In the genomic region with DNA sequence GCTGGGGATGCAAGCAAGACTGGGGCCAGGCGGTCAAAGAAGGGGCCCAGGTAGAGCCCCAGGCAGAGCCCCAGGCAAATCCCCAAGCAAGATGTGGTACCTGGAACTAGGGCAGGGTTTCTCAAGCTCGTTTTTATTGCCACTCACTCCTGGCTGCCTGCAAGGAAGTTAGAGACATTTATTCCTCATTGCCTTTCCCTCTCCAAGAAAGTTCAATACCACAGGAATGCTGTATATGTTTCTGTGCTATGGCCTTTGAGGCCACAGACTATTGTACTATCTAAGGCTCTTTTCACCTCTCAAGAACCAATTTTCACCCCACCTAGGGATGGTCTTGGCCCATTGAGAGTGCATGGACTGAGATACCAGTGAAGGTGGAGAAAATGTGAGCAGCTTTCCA, we compare ENCODE assay signal across 23 cellular contexts.
DNase-seq lines count a peak whose midpoint lies in the region; ATAC-seq and TF ChIP-seq lines count a peak whose summit lies in the region.
"Had no signal": no experiment of that assay in that cellular context is flagged by ENCODE, and none has a peak within 500 bp of the region (broad histone marks: within the 10 kb centered on the region; RNA-seq: fewer than 3 reads in every experiment).

No MANE protein-coding gene starts in this region.

- H3K4me1 ChIP-seq in breast epithelium (peaks cover 0 to 5% of the 10 kb centered on the region in 2 donors), mucosa of rectum (ENCODE audit: control insufficient read depth in 2 of 2, insufficient read depth in 2 of 2, low read length in 2 of 2) (peaks cover 17 to 35% of the 10 kb centered on the region in 2 donors), endodermal cell (ENCODE audit: control insufficient read depth, insufficient read depth, low read length) (peaks cover 3% of the 10 kb centered on the region), SJCRH30 (peaks cover 11% of the 10 kb centered on the region)

- H3K4me1 Mint-ChIP-seq in MCF 10A (ENCODE audit: insufficient read depth, unreplicated experiment) (peaks cover 27% of the 10 kb centered on the region), endodermal cell (peaks cover 27% of the 10 kb centered on the region)
- H3K4me1 Mint-ChIP-seq: activated CD8-positive, alpha-beta memory T cell treated with anti-CD3 and anti-CD28 coated beads, Interleukin-2, amount 10 ng/mL, durations not matched to agents 7 days and 5 days; activated naive CD8-positive, alpha-beta T cell treated with anti-CD3 and anti-CD28 coated beads for 36 hours; activated T-helper 17 cell treated with anti-CD3 and anti-CD28 coated beads, Interleukin-2, amount 50 U/mL, for 72 hours had no signal

- POLR2A ChIA-PET in MCF 10A (lab: Yijun Ruan, JAX): interaction anchor here (1.3 to 4.7 kb wide), 3 partner anchors 9 to 133 kb away, joined by 5 to 69 read pairs (median 37); a partner anchor contains a TSS

- WGBS in endodermal cell (ENCODE audit: insufficient coverage in 1 of 2, insufficient read length in 1 of 2), 2 experiments: 85 to 100% methylated on average over 1 to 2 of the region's 2 CpGs

- no peak for ATAC-seq in GM21360 (IDR thresholded peaks at IDR 0.05; ENCODE audit: unreplicated experiment)
- ATAC-seq: activated CD8-positive, alpha-beta memory T cell treated with anti-CD3 and anti-CD28 coated beads, Interleukin-2, amount 10 ng/mL, durations not matched to agents 7 days and 5 days; activated T-helper 17 cell treated with anti-CD3 and anti-CD28 coated beads, Interleukin-2, amount 50 U/mL, for 72 hours; HCT116 had no signal

- no peak for TF ChIP-seq POLR2A in breast epithelium (IDR thresholded peaks at IDR 0.05)

- TF ChIP-seq CTCF in breast epithelium (IDR thresholded peaks at IDR 0.05): no peak
- no peak for TF ChIP-seq CTCF in MCF 10A (IDR thresholded peaks at IDR 0.05; ENCODE audit: unreplicated experiment)
- TF ChIP-seq CTCF in endodermal cell (conservative IDR thresholded peaks at IDR 0.05): no peak

- DNase-seq in breast epithelium (ENCODE audit: low spot score in 2 of 2) (peak in 1 of 2 donors; percentile 46), MCF 10A (ENCODE audit: unreplicated experiment) (no peak), epithelial cell of prostate (ENCODE audit: low read depth, low spot score) (no peak), endodermal cell (no peak), SJCRH30 (no peak)
- no peak for DNase-seq in activated CD4-positive, alpha-beta T cell treated with anti-CD3 and anti-CD28 coated beads for 48 hours
- DNase-seq: activated CD8-positive, alpha-beta memory T cell treated with anti-CD3 and anti-CD28 coated beads, Interleukin-2, amount 10 ng/mL, durations not matched to agents 7 days and 5 days; activated naive CD8-positive, alpha-beta T cell treated with anti-CD3 and anti-CD28 coated beads for 36 hours; GDM1; Karpas-422; NCI-H2107; NCI-H524; occipital lobe; Right ventricle myocardium superior; stimulated activated CD4-positive, alpha-beta T cell treated with anti-CD3 and anti-CD28 coated beads, Interleukin-2, amount 100 ng/mL, for 24 hours; stimulated activated naive CD4-positive, alpha-beta T cell treated with Interleukin-2 at 50 U/mL for 16 hours had no signal

- no peak overlapping the region for H3K27ac Mint-ChIP-seq in MCF 10A (ENCODE audit: low read depth, unreplicated experiment)
- H3K27ac Mint-ChIP-seq in endodermal cell: no peak overlapping the region
- H3K27ac Mint-ChIP-seq: activated CD8-positive, alpha-beta memory T cell treated with anti-CD3 and anti-CD28 coated beads, Interleukin-2, amount 10 ng/mL, durations not matched to agents 7 days and 5 days; activated naive CD8-positive, alpha-beta T cell treated with anti-CD3 and anti-CD28 coated beads for 36 hours; activated T-helper 17 cell treated with anti-CD3 and anti-CD28 coated beads, Interleukin-2, amount 50 U/mL, for 72 hours had no signal

- no TSS peak for BruUV-seq in MCF 10A (replicated peaks; lab: Mats Ljungman, UMichigan)

- H3K27me3 Mint-ChIP-seq in MCF 10A (ENCODE audit: insufficient read depth, unreplicated experiment) (no peaks in the 10 kb centered on the region), endodermal cell (ENCODE audit: insufficient read depth) (no peaks in the 10 kb centered on the region)
- H3K27me3 Mint-ChIP-seq: activated CD8-positive, alpha-beta memory T cell treated with anti-CD3 and anti-CD28 coated beads, Interleukin-2, amount 10 ng/mL, durations not matched to agents 7 days and 5 days had no signal

- intact Hi-C loops in breast epithelium (cut with DNase I; ENCODE audit: low total_unique reads) (no loop called here), MCF 10A (cut with micrococcal nuclease) (no loop called here)

- H3K27me3 ChIP-seq in breast epithelium: no peaks in the 10 kb centered on the region
- H3K27me3 ChIP-seq in mucosa of rectum (ENCODE audit: control insufficient read depth in 2 of 2, insufficient read depth in 2 of 2, low read length in 2 of 2): no peaks in the 10 kb centered on the region
- H3K27me3 ChIP-seq in endodermal cell (ENCODE audit: control insufficient read depth, insufficient read depth, low read length, poor library complexity, severe bottlenecking): no peaks in the 10 kb centered on the region
- H3K27me3 ChIP-seq in SJCRH30: no peaks in the 10 kb centered on the region
- H3K27me3 ChIP-seq: BLaER1 treated with 17β-estradiol and CSF1 and Interleukin-3, amounts not matched to agents 10 nM and 100 nM; tibial nerve had no signal

- H3K9ac ChIP-seq in mucosa of rectum (ENCODE audit: low read depth in 1 of 2, low read length in 2 of 2) (peak overlapping the region in 1 of 2 donors; percentile 9), endodermal cell (ENCODE audit: extremely low read depth, low read length, poor library complexity, severe bottlenecking) (no peak overlapping the region)
- H3K9ac ChIP-seq: BLaER1 treated with 17β-estradiol and CSF1 and Interleukin-3, amounts not matched to agents 10 nM and 100 nM had no signal

- H3K36me3 ChIP-seq in breast epithelium (no peaks in the 10 kb centered on the region), mucosa of rectum (ENCODE audit: control insufficient read depth in 2 of 2, insufficient read depth in 2 of 2, low read length in 2 of 2) (no peaks in the 10 kb centered on the region), endodermal cell (ENCODE audit: control insufficient read depth, insufficient read depth, low read length) (no peaks in the 10 kb centered on the region), SJCRH30 (no peaks in the 10 kb centered on the region)
- H3K36me3 ChIP-seq: BLaER1 treated with 17β-estradiol and CSF1 and Interleukin-3, amounts not matched to agents 10 nM and 100 nM; tibial nerve had no signal

- H3K36me3 Mint-ChIP-seq in MCF 10A (ENCODE audit: insufficient read depth, unreplicated experiment): no peaks in the 10 kb centered on the region
- no peaks in the 10 kb centered on the region for H3K36me3 Mint-ChIP-seq in endodermal cell (ENCODE audit: low read depth)
- H3K36me3 Mint-ChIP-seq: activated CD8-positive, alpha-beta memory T cell treated with anti-CD3 and anti-CD28 coated beads, Interleukin-2, amount 10 ng/mL, durations not matched to agents 7 days and 5 days; activated naive CD8-positive, alpha-beta T cell treated with anti-CD3 and anti-CD28 coated beads for 36 hours had no signal

- peak overlapping the region; percentile 13 to 24 for H3K27ac ChIP-seq in breast epithelium
- H3K27ac ChIP-seq in epithelial cell of prostate: peak overlapping the region; percentile 5
- peak overlapping the region; percentile 77 to 78 for H3K27ac ChIP-seq in mucosa of rectum (ENCODE audit: low read depth in 2 of 2, low read length in 2 of 2)
- H3K27ac ChIP-seq in endodermal cell (ENCODE audit: low read depth, low read length): no peak overlapping the region
- H3K27ac ChIP-seq in SJCRH30: no peak overlapping the region
- H3K27ac ChIP-seq: 22Rv1; BLaER1 treated with 17β-estradiol and CSF1 and Interleukin-3, amounts not matched to agents 10 nM and 100 nM had no signal

- H3K9me3 Mint-ChIP-seq in MCF 10A (ENCODE audit: unreplicated experiment) (no peaks in the 10 kb centered on the region), endodermal cell (no peaks in the 10 kb centered on the region)
- H3K9me3 Mint-ChIP-seq: activated T-helper 17 cell treated with anti-CD3 and anti-CD28 coated beads, Interleukin-2, amount 50 U/mL, for 72 hours had no signal

- no peak overlapping the region for H3K4me3 Mint-ChIP-seq in MCF 10A (ENCODE audit: unreplicated experiment)
- H3K4me3 Mint-ChIP-seq in endodermal cell: no peak overlapping the region
- H3K4me3 Mint-ChIP-seq: activated CD8-positive, alpha-beta memory T cell treated with anti-CD3 and anti-CD28 coated beads, Interleukin-2, amount 10 ng/mL, durations not matched to agents 7 days and 5 days; activated naive CD8-positive, alpha-beta T cell treated with anti-CD3 and anti-CD28 coated beads for 36 hours; activated T-helper 17 cell treated with anti-CD3 and anti-CD28 coated beads, Interleukin-2, amount 50 U/mL, for 72 hours had no signal

- no peaks in the 10 kb centered on the region for H3K9me3 ChIP-seq in breast epithelium
- H3K9me3 ChIP-seq in mucosa of rectum (ENCODE audit: control insufficient read depth in 2 of 2, low read length in 2 of 2): no peaks in the 10 kb centered on the region
- H3K9me3 ChIP-seq in endodermal cell (ENCODE audit: control insufficient read depth, low read length): no peaks in the 10 kb centered on the region
- no peaks in the 10 kb centered on the region for H3K9me3 ChIP-seq in SJCRH30 (replicated peaks)
- H3K9me3 ChIP-seq: BLaER1 treated with 17β-estradiol and CSF1 and Interleukin-3, amounts not matched to agents 10 nM and 100 nM; tibial nerve had no signal

- H3K4me3 ChIP-seq in breast epithelium (no peak overlapping the region), mucosa of rectum (ENCODE audit: low read length in 2 of 2) (no peak overlapping the region), endodermal cell (ENCODE audit: low read length) (no peak overlapping the region), SJCRH30 (no peak overlapping the region)
- H3K4me3 ChIP-seq: BLaER1 treated with 17β-estradiol and CSF1 and Interleukin-3, amounts not matched to agents 10 nM and 100 nM; tibial nerve had no signal

- CTCF ChIA-PET in MCF 10A (lab: Yijun Ruan, JAX): interaction anchor here (0.6 to 3.8 kb wide), 3 partner anchors 9 to 61 kb away, joined by 3 to 16 read pairs (median 5); no protein-coding TSS in a partner anchor

Comparison
In these comparisons a context has a peak if more than half of its experiments do, and no peak if none do; other contexts are left out.
1. H3K27ac ChIP-seq: peak in breast epithelium (2 of 2), epithelial cell of prostate (single experiment) and mucosa of rectum (2 of 2); none in endodermal cell (single experiment) and SJCRH30 (single experiment).